12 cellular contexts compared by ENCODE assay signal in genomic region chr12:46460682-46461215, GRCh38.
DNase-seq lines count a peak whose midpoint lies in the region; ATAC-seq and TF ChIP-seq lines count a peak whose summit lies in the region.
"Had no signal": no experiment of that assay in that cellular context is flagged by ENCODE, and none has a peak within 500 bp of the region (broad histone marks: within the 10 kb centered on the region; RNA-seq: fewer than 3 reads in every experiment).

No MANE protein-coding gene starts in this region.

- H3K27ac ChIP-seq in BLaER1 treated with 17β-estradiol and CSF1 and Interleukin-3, amounts not matched to agents 10 nM and 100 nM, result peak overlapping the region in 5 of 11 experiments; percentile 42 to 75 (median 73); a peak in 8 of 22 replicates
- peak overlapping the region; percentile 42 for H3K27ac ChIP-seq in naive thymus-derived CD4-positive, alpha-beta T cell (ENCODE audit: low read depth, low read length)
- no peak overlapping the region for H3K27ac ChIP-seq in PC-3 (ENCODE audit: low read length)

- no peaks in the 10 kb centered on the region for H3K27me3 ChIP-seq in BLaER1 treated with 17β-estradiol and CSF1 and Interleukin-3, amounts not matched to agents 10 nM and 100 nM
- H3K27me3 ChIP-seq in naive thymus-derived CD4-positive, alpha-beta T cell (ENCODE audit: control insufficient read depth in 2 of 2, insufficient read depth in 2 of 2, low read length in 2 of 2), result no peaks in the 10 kb centered on the region
- no peaks in the 10 kb centered on the region for H3K27me3 ChIP-seq in PC-3 (ENCODE audit: low read length)

- no peak overlapping the region for H2AFZ ChIP-seq in PC-3 (ENCODE audit: low read length)

- H3K4me1 Mint-ChIP-seq in activated CD4-positive, alpha-beta memory T cell treated with anti-CD3 and anti-CD28 coated beads, Interleukin-2, amount 10 ng/mL, durations not matched to agents 7 days and 5 days, result peaks cover 56% of the 10 kb centered on the region
- H3K4me1 Mint-ChIP-seq in naive thymus-derived CD4-positive, alpha-beta T cell, result peaks cover 41 to 59% (median 53%) of the 10 kb centered on the region in 7 donors
- H3K4me1 Mint-ChIP-seq in HFFc6 (ENCODE audit: low read depth), result peaks cover 67% of the 10 kb centered on the region

- no peaks in the 10 kb centered on the region for H4K20me1 ChIP-seq in BLaER1 treated with 17β-estradiol and CSF1 and Interleukin-3, amounts not matched to agents 10 nM and 100 nM
- H4K20me1 ChIP-seq in PC-3 (ENCODE audit: low read length), result no peaks in the 10 kb centered on the region

- CTCF ChIA-PET in activated CD4-positive, alpha-beta memory T cell treated with anti-CD3 and anti-CD28 coated beads, Interleukin-2, amount 10 ng/mL, durations not matched to agents 7 days and 5 days (lab: Charles Lee), result interaction anchor here (1.0 to 1.6 kb wide), 3 partner anchors 10 to 63 kb away, joined by 3 to 9 read pairs (median 4); no protein-coding TSS in a partner anchor
- CTCF ChIA-PET in naive thymus-derived CD4-positive, alpha-beta T cell (lab: Charles Lee), result interaction anchor here (0.8 to 1.1 kb wide), 2 partner anchors 73 to 85 kb away, joined by 3 read pairs; no protein-coding TSS in a partner anchor
- CTCF ChIA-PET in PC-3 (lab: Charles Lee), result interaction anchor here (0.5 kb wide), 1 partner anchor 68 kb away, joined by 3 read pairs; no protein-coding TSS in a partner anchor

- ATAC-seq in GM19395 (IDR thresholded peaks at IDR 0.05; ENCODE audit: unreplicated experiment) (peak; percentile 42), HG02981 (IDR thresholded peaks at IDR 0.05; ENCODE audit: unreplicated experiment) (no peak), HG02840 (IDR thresholded peaks at IDR 0.05; ENCODE audit: low FRiP score, unreplicated experiment) (no peak), PC-3 (no peak)
- ATAC-seq in naive thymus-derived CD4-positive, alpha-beta T cell, result peak; percentile 22

- no peak for DNase-seq in activated CD4-positive, alpha-beta memory T cell treated with anti-CD3 and anti-CD28 coated beads, Interleukin-2, amount 10 ng/mL, durations not matched to agents 7 days and 5 days
- DNase-seq in naive thymus-derived CD4-positive, alpha-beta T cell, result no peak
- DNase-seq in HFFc6 (no peak), PC-3 (no peak)
- DNase-seq: NCI-H1694 treated with DMSO at 0.1 percent for 48 hours, NCI-H774, occipital lobe had no signal

- H3K9me3 ChIP-seq in BLaER1 treated with 17β-estradiol and CSF1 and Interleukin-3, amounts not matched to agents 10 nM and 100 nM (replicated peaks in 1 of 11), result peaks cover 0 to 7% (median 0%) of the 10 kb centered on the region in 11 experiments; a peak in 1 of 22 replicates
- no peaks in the 10 kb centered on the region for H3K9me3 ChIP-seq in naive thymus-derived CD4-positive, alpha-beta T cell (ENCODE audit: control insufficient read depth in 2 of 3, low read length in 3 of 3)
- H3K9me3 ChIP-seq in PC-3 (ENCODE audit: low read length), result 0 out of 2 replicates have a peak, but pooled peaks cover 5% of the 10 kb centered on the region

- no peaks in the 10 kb centered on the region for H3K79me2 ChIP-seq in PC-3 (ENCODE audit: low read length)

- H3K36me3 Mint-ChIP-seq in activated CD4-positive, alpha-beta memory T cell treated with anti-CD3 and anti-CD28 coated beads, Interleukin-2, amount 10 ng/mL, durations not matched to agents 7 days and 5 days (ENCODE audit: low read depth), result peaks cover 2% of the 10 kb centered on the region
- peaks cover 0 to 12% (median 3%) of the 10 kb centered on the region in 5 donors for H3K36me3 Mint-ChIP-seq in naive thymus-derived CD4-positive, alpha-beta T cell
- H3K36me3 Mint-ChIP-seq in HFFc6 (ENCODE audit: low read depth), result peaks cover 2% of the 10 kb centered on the region
- H3K36me3 Mint-ChIP-seq: brain had no signal

- H3F3A ChIP-seq in PC-3 (ENCODE audit: low read length, unreplicated experiment), result no peaks in the 10 kb centered on the region

- no TSS peak for BruUV-seq in PC-3 (replicated peaks; lab: Mats Ljungman, UMichigan)

- H3K4me3 ChIP-seq in BLaER1 treated with 17β-estradiol and CSF1 and Interleukin-3, amounts not matched to agents 10 nM and 100 nM, result no peak overlapping the region
- H3K4me3 ChIP-seq in naive thymus-derived CD4-positive, alpha-beta T cell (ENCODE audit: low read length), result peak overlapping the region; percentile 47
- H3K4me3 ChIP-seq in PC-3 (ENCODE audit: low read length), result no peak overlapping the region

- no peak overlapping the region for H3K4me3 Mint-ChIP-seq in activated CD4-positive, alpha-beta memory T cell treated with anti-CD3 and anti-CD28 coated beads, Interleukin-2, amount 10 ng/mL, durations not matched to agents 7 days and 5 days
- H3K4me3 Mint-ChIP-seq in naive thymus-derived CD4-positive, alpha-beta T cell, result peak overlapping the region; percentile 66 to 95 (median 85)
- no peak overlapping the region for H3K4me3 Mint-ChIP-seq in HFFc6
- H3K4me3 Mint-ChIP-seq: brain had no signal

- peaks cover 20 to 41% (median 28%) of the 10 kb centered on the region in 10 experiments; a peak in 19 of 20 replicates for H3K4me1 ChIP-seq in BLaER1 treated with 17β-estradiol and CSF1 and Interleukin-3, amounts not matched to agents 10 nM and 100 nM
- H3K4me1 ChIP-seq in naive thymus-derived CD4-positive, alpha-beta T cell (ENCODE audit: control insufficient read depth in 2 of 2, insufficient read depth in 2 of 2, low read length in 2 of 2), result peaks cover 26 to 48% of the 10 kb centered on the region in 2 donors
- H3K4me1 ChIP-seq in PC-3 (ENCODE audit: insufficient read depth, low read length), result peaks cover 14% of the 10 kb centered on the region

- intact Hi-C loops in naive thymus-derived CD4-positive, alpha-beta T cell (cut with micrococcal nuclease), result loop anchor here (1.0 to 5.0 kb wide), 6 partner anchors 10 to 201 kb away; partner anchors contain the start of gene SLC38A2 (in 1 of the 2)
- intact Hi-C loops in PC-3 (cut with micrococcal nuclease), result no loop called here

- peaks cover 3% of the 10 kb centered on the region for H3K9me3 Mint-ChIP-seq in activated CD4-positive, alpha-beta memory T cell treated with anti-CD3 and anti-CD28 coated beads, Interleukin-2, amount 10 ng/mL, durations not matched to agents 7 days and 5 days
- H3K9me3 Mint-ChIP-seq in naive thymus-derived CD4-positive, alpha-beta T cell, result peaks cover 0 to 11% (median 0%) of the 10 kb centered on the region in 11 donors
- H3K9me3 Mint-ChIP-seq in HFFc6, result no peaks in the 10 kb centered on the region
- H3K9me3 Mint-ChIP-seq: brain had no signal

- H3K9me2 ChIP-seq in PC-3 (replicated peaks; ENCODE audit: low read length), result no peaks in the 10 kb centered on the region

- no peak overlapping the region for H3K9ac ChIP-seq in BLaER1 treated with 17β-estradiol and CSF1 and Interleukin-3, amounts not matched to agents 10 nM and 100 nM
- H3K9ac ChIP-seq in PC-3 (ENCODE audit: low read length), result no peak overlapping the region

- peak overlapping the region; percentile 94 for H3K27ac Mint-ChIP-seq in activated CD4-positive, alpha-beta memory T cell treated with anti-CD3 and anti-CD28 coated beads, Interleukin-2, amount 10 ng/mL, durations not matched to agents 7 days and 5 days
- peak overlapping the region; percentile 86 to 99 (median 96) for H3K27ac Mint-ChIP-seq in naive thymus-derived CD4-positive, alpha-beta T cell
- H3K27ac Mint-ChIP-seq in HFFc6, result no peak overlapping the region

- no peaks in the 10 kb centered on the region for H3K27me3 Mint-ChIP-seq in activated CD4-positive, alpha-beta memory T cell treated with anti-CD3 and anti-CD28 coated beads, Interleukin-2, amount 10 ng/mL, durations not matched to agents 7 days and 5 days
- H3K27me3 Mint-ChIP-seq in naive thymus-derived CD4-positive, alpha-beta T cell, result no peaks in the 10 kb centered on the region
- peaks cover 1% of the 10 kb centered on the region; the same call in 1 of the 2 replicates for H3K27me3 Mint-ChIP-seq in HFFc6 (ENCODE audit: insufficient read depth)

- TF ChIP-seq CTCF in HFFc6 (IDR thresholded peaks at IDR 0.05), result no peak
- TF ChIP-seq CTCF in PC-3 (conservative IDR thresholded peaks at IDR 0.05; ENCODE audit: low read depth, low read length), result no peak

- peak overlapping the region in 9 of 11 experiments; percentile 55 to 87 (median 78); a peak in 17 of 22 replicates for H3K4me2 ChIP-seq in BLaER1 treated with 17β-estradiol and CSF1 and Interleukin-3, amounts not matched to agents 10 nM and 100 nM
- no peak overlapping the region for H3K4me2 ChIP-seq in PC-3 (ENCODE audit: low read length)

- H3K36me3 ChIP-seq in BLaER1 treated with 17β-estradiol and CSF1 and Interleukin-3, amounts not matched to agents 10 nM and 100 nM, result no peaks in the 10 kb centered on the region
- no peaks in the 10 kb centered on the region for H3K36me3 ChIP-seq in naive thymus-derived CD4-positive, alpha-beta T cell (ENCODE audit: control insufficient read depth in 2 of 3, insufficient read depth in 3 of 3, low read length in 3 of 3)
- H3K36me3 ChIP-seq in PC-3 (ENCODE audit: low read depth, low read length), result 0 out of 2 replicates have a peak, but pooled peaks cover 2% of the 10 kb centered on the region

- POLR2A ChIA-PET in activated CD4-positive, alpha-beta memory T cell treated with anti-CD3 and anti-CD28 coated beads, Interleukin-2, amount 10 ng/mL, durations not matched to agents 7 days and 5 days (lab: Charles Lee), result interaction anchor here (0.9 to 3.9 kb wide), 11 partner anchors 9 to 192 kb away, joined by 3 to 34 read pairs (median 8); partner anchors contain the start of genes SLC38A1 and SLC38A2
- POLR2A ChIA-PET in naive thymus-derived CD4-positive, alpha-beta T cell (lab: Charles Lee), result interaction anchor here (0.6 to 1.7 kb wide), 5 partner anchors 9 to 191 kb away, joined by 3 to 8 read pairs (median 5); no protein-coding TSS in a partner anchor
- POLR2A ChIA-PET in PC-3 (lab: Charles Lee; ENCODE audit: unreplicated experiment), result no interaction called here

Comparison
In these comparisons a context has a peak if more than half of its experiments do, and no peak if none do; other contexts are left out.
1. ATAC-seq: peak in GM19395 (single experiment) and naive thymus-derived CD4-positive, alpha-beta T cell (single experiment); none in HG02981 (single experiment), HG02840 (single experiment) and PC-3 (single experiment).
2. H3K4me3 Mint-ChIP-seq: peak in naive thymus-derived CD4-positive, alpha-beta T cell (10 of 10); none in activated CD4-positive, alpha-beta memory T cell treated with anti-CD3 and anti-CD28 coated beads, Interleukin-2, amount 10 ng/mL, durations not matched to agents 7 days and 5 days (single experiment) and HFFc6 (single experiment).